ENCODE assay signal across 21 cellular contexts in the genomic region with DNA sequence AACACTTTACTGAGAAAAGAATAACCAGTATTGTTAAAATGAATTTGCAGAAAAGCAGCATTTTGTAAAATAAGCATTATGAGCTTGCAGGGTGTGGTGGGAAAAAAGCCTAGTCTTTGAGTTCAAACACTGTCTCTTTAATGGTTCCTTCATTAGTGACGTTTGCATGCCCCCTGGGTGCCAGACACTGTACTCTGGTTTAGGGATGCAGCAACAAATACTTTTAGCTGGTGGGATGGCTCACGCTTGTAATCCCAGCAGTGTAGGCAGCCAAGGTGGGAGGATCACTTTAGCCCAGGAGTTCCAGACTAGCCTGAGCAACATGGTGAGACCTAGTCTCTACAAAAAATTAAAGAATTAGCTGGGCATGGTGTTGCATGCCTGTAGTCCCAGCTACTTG.
"Had no signal": no experiment of that assay in that cellular context is flagged by ENCODE, and none has a peak within 500 bp of the region (broad histone marks: within the 10 kb centered on the region; RNA-seq: fewer than 3 reads in every experiment).

No MANE protein-coding gene starts in this region.

- H3K27ac Mint-ChIP-seq: activated CD8-positive, alpha-beta T cell treated with anti-CD3 and anti-CD28 coated beads for 36 hours; activated naive CD4-positive, alpha-beta T cell treated with anti-CD3 and anti-CD28 coated beads, Interleukin-2, amount 10 ng/mL, durations not matched to agents 7 days and 5 days; activated naive CD8-positive, alpha-beta T cell treated with anti-CD3 and anti-CD28 coated beads for 36 hours; activated T-cell treated with anti-CD3 and anti-CD28 coated beads, Interleukin-2, amount 50 U/mL, for 72 hours; activated T-helper 2 cell treated with anti-CD3 and anti-CD28 coated beads, Interferon-gamma antibody, Interleukin-2, Interleukin-4, amounts not matched to agents 10 μg/mL and 5 μg/mL and 100 μg/mL, durations not matched to agents 14 hours and 24 hours and 36 hours; T-helper 1 cell treated with Interleukin-12 subunit alpha and Interleukin-12 subunit beta and Interleukin-4 antibody, amounts not matched to agents 30 μg/mL and 1 μg/mL, for 36 hours had no signal

- H3K9me3 Mint-ChIP-seq: activated CD8-positive, alpha-beta T cell treated with anti-CD3 and anti-CD28 coated beads for 36 hours; activated naive CD4-positive, alpha-beta T cell treated with anti-CD3 and anti-CD28 coated beads, Interleukin-2, amount 10 ng/mL, durations not matched to agents 7 days and 5 days; activated naive CD8-positive, alpha-beta T cell treated with anti-CD3 and anti-CD28 coated beads for 36 hours; activated T-cell treated with anti-CD3 and anti-CD28 coated beads, Interleukin-2, amount 50 U/mL, for 72 hours; activated T-helper 2 cell treated with anti-CD3 and anti-CD28 coated beads, Interferon-gamma antibody, Interleukin-2, Interleukin-4, amounts not matched to agents 10 μg/mL and 5 μg/mL and 100 μg/mL, durations not matched to agents 14 hours and 24 hours and 36 hours had no signal

- H3K4me3 Mint-ChIP-seq: activated CD8-positive, alpha-beta T cell treated with anti-CD3 and anti-CD28 coated beads for 36 hours; activated naive CD4-positive, alpha-beta T cell treated with anti-CD3 and anti-CD28 coated beads, Interleukin-2, amount 10 ng/mL, durations not matched to agents 7 days and 5 days; activated naive CD8-positive, alpha-beta T cell treated with anti-CD3 and anti-CD28 coated beads for 36 hours; activated T-cell treated with anti-CD3 and anti-CD28 coated beads, Interleukin-2, amount 50 U/mL, for 72 hours; T-helper 1 cell treated with Interleukin-12 subunit alpha and Interleukin-12 subunit beta and Interleukin-4 antibody, amounts not matched to agents 30 μg/mL and 1 μg/mL, for 36 hours had no signal

- H2AFZ ChIP-seq: PC-9 had no signal

- ATAC-seq: activated CD8-positive, alpha-beta T cell treated with anti-CD3 and anti-CD28 coated beads for 36 hours; activated T-cell treated with anti-CD3 and anti-CD28 coated beads, Interleukin-2, amount 50 U/mL, for 72 hours had no signal

- H3K4me3 ChIP-seq: PC-9 had no signal

- H3K4me2 ChIP-seq: PC-9 had no signal

- H3K4me1 Mint-ChIP-seq: activated naive CD4-positive, alpha-beta T cell treated with anti-CD3 and anti-CD28 coated beads, Interleukin-2, amount 10 ng/mL, durations not matched to agents 7 days and 5 days; activated naive CD8-positive, alpha-beta T cell treated with anti-CD3 and anti-CD28 coated beads for 36 hours had no signal

- DNase-seq: activated CD4-positive, CD25-positive, alpha-beta regulatory T cell; activated CD8-positive, alpha-beta memory T cell treated with anti-CD3 and anti-CD28 coated beads, Interleukin-2, amount 50 U/mL, for 4 hours; activated CD8-positive, alpha-beta T cell treated with anti-CD3 and anti-CD28 coated beads for 36 hours; activated gamma-delta T cell treated with Interleukin-2 at 50 U/mL for 16 hours; activated naive CD4-positive, alpha-beta T cell treated with anti-CD3 and anti-CD28 coated beads, Interleukin-2, amount 10 ng/mL, durations not matched to agents 7 days and 5 days; activated naive CD8-positive, alpha-beta T cell treated with anti-CD3 and anti-CD28 coated beads for 36 hours; activated T-cell treated with anti-CD3 and anti-CD28 coated beads, Interleukin-2, amount 50 U/mL, for 72 hours; Kasumi-1; KBM-7; NCI-H1105 treated with DMSO at 0.1 percent for 48 hours; NCI-H1436 treated with DMSO at 0.1 percent for 48 hours; NCI-H1930; NCI-H2107; NCI-H2171 treated with DMSO at 0.1 percent for 48 hours; NCI-H226; NCI-H526; PC-9; SHP77 treated with DMSO at 0.1 percent for 48 hours; T-helper 9 cell had no signal

- H3K36me3 Mint-ChIP-seq: activated naive CD4-positive, alpha-beta T cell treated with anti-CD3 and anti-CD28 coated beads, Interleukin-2, amount 10 ng/mL, durations not matched to agents 7 days and 5 days; activated naive CD8-positive, alpha-beta T cell treated with anti-CD3 and anti-CD28 coated beads for 36 hours had no signal

- H3K27ac ChIP-seq: PC-9 had no signal
